Comparison of ENCODE assay signal across 35 cellular contexts in the genomic region with DNA sequence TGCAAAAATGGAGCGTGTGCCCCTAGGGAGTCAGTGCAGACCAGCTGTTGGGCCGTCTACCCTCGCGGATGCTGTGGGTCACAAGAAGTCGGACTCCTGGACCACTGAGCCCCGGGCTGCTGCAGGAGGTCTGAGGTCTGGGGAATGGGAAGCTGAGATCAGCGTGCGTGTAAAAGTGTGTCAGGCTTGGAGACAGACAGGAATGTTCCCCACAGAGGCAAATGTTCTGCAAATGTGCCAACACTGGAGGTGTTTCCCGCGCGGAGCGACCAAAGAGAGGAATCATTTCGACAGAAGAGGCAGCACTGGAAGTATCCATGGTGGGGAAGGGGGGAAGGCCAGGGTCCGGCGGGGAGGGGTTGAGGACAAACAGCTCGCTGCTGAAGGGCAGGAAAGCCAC.
DNase-seq lines count a peak whose midpoint lies in the region; ATAC-seq and TF ChIP-seq lines count a peak whose summit lies in the region.
"Had no signal": no experiment of that assay in that cellular context is flagged by ENCODE, and none has a peak within 500 bp of the region (broad histone marks: within the 10 kb centered on the region; RNA-seq: fewer than 3 reads in every experiment).

No MANE protein-coding gene starts in this region.

- no peak for ATAC-seq in stimulated activated naive B cell treated with anti-CD40 and anti-IgM and Interleukin-4, amounts not matched to agents 10 μg/mL and 1 μg/mL and 100 μg/mL, for 72 hours (replicated peaks)
- ATAC-seq in upper lobe of right lung = peak; percentile 22
- ATAC-seq in HG02852 (IDR thresholded peaks at IDR 0.05; ENCODE audit: unreplicated experiment) = no peak
- ATAC-seq in HG03342 (IDR thresholded peaks at IDR 0.05; ENCODE audit: unreplicated experiment) = no peak
- ATAC-seq: A549; CD8-positive, alpha-beta T cell had no signal

- H3K36me3 ChIP-seq in upper lobe of right lung = no peaks in the 10 kb centered on the region
- H3K36me3 ChIP-seq: BE2C; BLaER1; BLaER1 treated with 17β-estradiol and CSF1 and Interleukin-3, amounts not matched to agents 10 nM and 100 nM had no signal

- H3K27me3 ChIP-seq in upper lobe of right lung = no peaks in the 10 kb centered on the region
- H3K27me3 ChIP-seq: BE2C; BLaER1; BLaER1 treated with 17β-estradiol and CSF1 and Interleukin-3, amounts not matched to agents 10 nM and 100 nM had no signal

- H3K27me3 Mint-ChIP-seq in nephron (ENCODE audit: low read depth) (peaks cover 14% of the 10 kb centered on the region), osteocyte (ENCODE audit: unreplicated experiment) (no peaks in the 10 kb centered on the region)
- H3K27me3 Mint-ChIP-seq in stimulated activated naive B cell treated with anti-CD40 and anti-IgM and Interleukin-4, amounts not matched to agents 10 μg/mL and 1 μg/mL and 100 μg/mL, for 72 hours = no peaks in the 10 kb centered on the region
- H3K27me3 Mint-ChIP-seq: CD4-positive, alpha-beta memory T cell; CD8-positive, alpha-beta memory T cell had no signal

- H3K36me3 Mint-ChIP-seq in nephron (ENCODE audit: low read depth) (no peaks in the 10 kb centered on the region), osteocyte (ENCODE audit: unreplicated experiment) (no peaks in the 10 kb centered on the region)
- H3K36me3 Mint-ChIP-seq in stimulated activated naive B cell treated with anti-CD40 and anti-IgM and Interleukin-4, amounts not matched to agents 10 μg/mL and 1 μg/mL and 100 μg/mL, for 72 hours = no peaks in the 10 kb centered on the region
- H3K36me3 Mint-ChIP-seq: CD14-positive monocyte; CD4-positive, alpha-beta memory T cell; CD4-positive, CD25-positive, alpha-beta regulatory T cell; CD8-positive, alpha-beta memory T cell; CD8-positive, alpha-beta T cell had no signal

- no peak overlapping the region for H3K27ac ChIP-seq in upper lobe of right lung
- H3K27ac ChIP-seq: 22Rv1; A549; BLaER1; BLaER1 treated with 17β-estradiol and CSF1 and Interleukin-3, amounts not matched to agents 10 nM and 100 nM; C4-2B had no signal

- no peak overlapping the region for H3K4me3 Mint-ChIP-seq in nephron
- H3K4me3 Mint-ChIP-seq in osteocyte (ENCODE audit: unreplicated experiment) = no peak overlapping the region
- no peak overlapping the region for H3K4me3 Mint-ChIP-seq in stimulated activated naive B cell treated with anti-CD40 and anti-IgM and Interleukin-4, amounts not matched to agents 10 μg/mL and 1 μg/mL and 100 μg/mL, for 72 hours
- H3K4me3 Mint-ChIP-seq: B cell; CD14-positive monocyte; CD4-positive, alpha-beta memory T cell; CD4-positive, alpha-beta T cell; CD4-positive, CD25-positive, alpha-beta regulatory T cell; CD8-positive, alpha-beta memory T cell; CD8-positive, alpha-beta T cell had no signal

- H3K4me1 Mint-ChIP-seq in nephron (peaks cover 31% of the 10 kb centered on the region), osteocyte (ENCODE audit: unreplicated experiment) (no peaks in the 10 kb centered on the region)
- H3K4me1 Mint-ChIP-seq in stimulated activated naive B cell treated with anti-CD40 and anti-IgM and Interleukin-4, amounts not matched to agents 10 μg/mL and 1 μg/mL and 100 μg/mL, for 72 hours = no peaks in the 10 kb centered on the region
- H3K4me1 Mint-ChIP-seq: B cell; CD14-positive monocyte; CD4-positive, alpha-beta memory T cell; CD4-positive, CD25-positive, alpha-beta regulatory T cell; CD8-positive, alpha-beta memory T cell had no signal

- H3K4me1 ChIP-seq in upper lobe of right lung = no peaks in the 10 kb centered on the region
- H3K4me1 ChIP-seq: A549; BE2C; BLaER1; BLaER1 treated with 17β-estradiol and CSF1 and Interleukin-3, amounts not matched to agents 10 nM and 100 nM; Caco-2 had no signal

- H3K9me3 Mint-ChIP-seq in nephron = no peaks in the 10 kb centered on the region
- H3K9me3 Mint-ChIP-seq in osteocyte (ENCODE audit: unreplicated experiment) = peaks cover 27% of the 10 kb centered on the region
- H3K9me3 Mint-ChIP-seq in stimulated activated naive B cell treated with anti-CD40 and anti-IgM and Interleukin-4, amounts not matched to agents 10 μg/mL and 1 μg/mL and 100 μg/mL, for 72 hours = no peaks in the 10 kb centered on the region
- H3K9me3 Mint-ChIP-seq: CD4-positive, alpha-beta T cell; CD8-positive, alpha-beta T cell had no signal

- DNase-seq in osteocyte (ENCODE audit: extremely low spot score, unreplicated experiment) (peak; percentile 67), upper lobe of right lung (no peak), iPS-NIHi11 (ENCODE audit: low spot score) (no peak)
- DNase-seq in stimulated activated naive B cell treated with anti-CD40 and anti-IgM and Interleukin-4, amounts not matched to agents 10 μg/mL and 1 μg/mL and 100 μg/mL, for 72 hours = no peak
- no peak for DNase-seq in stimulated activated CD4-positive, alpha-beta T cell treated with anti-CD3 and anti-CD28 coated beads, Interleukin-15, amount 100 ng/mL, for 24 hours
- DNase-seq: 8988T; ACHN; AML-193; BE2C; C1 segment of cervical spinal cord; Caco-2; Calu3; CD4-positive, alpha-beta memory T cell; CD4-positive, alpha-beta T cell; CD4-positive, CD25-positive, alpha-beta regulatory T cell; CD8-positive, alpha-beta memory T cell; CD8-positive, alpha-beta T cell; COR-L47; DMS 273 treated with DMSO at 0.1 percent for 48 hours; DMS153; DMS53; DMS79; DMS79 treated with DMSO at 0.1 percent for 48 hours; DND-41; EL had no signal

- intact Hi-C loops in upper lobe of right lung (cut with DNase I) = no loop called here

- no peaks in the 10 kb centered on the region for H3K9me3 ChIP-seq in upper lobe of right lung
- H3K9me3 ChIP-seq: A549; BE2C; BLaER1; BLaER1 treated with 17β-estradiol and CSF1 and Interleukin-3, amounts not matched to agents 10 nM and 100 nM; Caco-2 had no signal

- H3K4me3 ChIP-seq in upper lobe of right lung = no peak overlapping the region
- H3K4me3 ChIP-seq: A549; BLaER1; BLaER1 treated with 17β-estradiol and CSF1 and Interleukin-3, amounts not matched to agents 10 nM and 100 nM had no signal

- peak overlapping the region in 2 of 3 experiments; percentile 49 to 63 for H3K27ac Mint-ChIP-seq in nephron
- no peak overlapping the region for H3K27ac Mint-ChIP-seq in osteocyte (ENCODE audit: unreplicated experiment)
- H3K27ac Mint-ChIP-seq in stimulated activated naive B cell treated with anti-CD40 and anti-IgM and Interleukin-4, amounts not matched to agents 10 μg/mL and 1 μg/mL and 100 μg/mL, for 72 hours = peak overlapping the region; percentile 53
- H3K27ac Mint-ChIP-seq: B cell; CD14-positive monocyte; CD4-positive, alpha-beta memory T cell; CD4-positive, alpha-beta T cell; CD4-positive, CD25-positive, alpha-beta regulatory T cell; CD8-positive, alpha-beta memory T cell; CD8-positive, alpha-beta T cell had no signal

- TF ChIP-seq CTCF in nephron (IDR thresholded peaks at IDR 0.05; ENCODE audit: unreplicated experiment in 3 of 3) (no peak), osteocyte (IDR thresholded peaks at IDR 0.05) (no peak), upper lobe of right lung (IDR thresholded peaks at IDR 0.05) (no peak)
